Comparison of ENCODE assay signal across 18 cellular contexts in the genomic region with DNA sequence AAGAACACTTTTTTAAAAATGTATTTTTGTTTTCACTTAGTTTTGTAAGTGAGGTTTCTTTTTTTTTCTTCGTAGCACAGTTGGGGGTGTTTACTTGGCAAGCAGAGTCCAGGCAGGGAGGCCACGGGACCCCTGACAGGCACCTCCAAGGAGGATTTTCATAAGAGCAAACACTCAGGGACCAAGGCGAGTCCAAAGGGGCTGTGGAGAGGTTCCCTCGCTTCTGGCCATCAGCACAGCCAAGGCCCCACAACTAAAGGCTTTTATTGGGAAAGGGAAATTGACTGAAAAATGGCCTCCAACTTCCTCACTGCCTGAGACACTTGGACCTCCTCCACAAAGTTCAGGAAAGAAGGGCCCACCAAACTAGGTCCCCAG.
"Had no signal": no experiment of that assay in that cellular context is flagged by ENCODE, and none has a peak within 500 bp of the region (broad histone marks: within the 10 kb centered on the region; RNA-seq: fewer than 3 reads in every experiment).

No MANE protein-coding gene starts in this region.

- H3K9me3 Mint-ChIP-seq: effector memory CD8-positive, alpha-beta T cell; naive thymus-derived CD4-positive, alpha-beta T cell; nephron progenitor cell; type B pancreatic cell had no signal

- H3K27me3 Mint-ChIP-seq: type B pancreatic cell had no signal

- ATAC-seq: gastrocnemius medialis had no signal

- H3K4me3 ChIP-seq: esophagus muscularis mucosa, gastrocnemius medialis, heart right ventricle, right atrium auricular region, sigmoid colon, skin epidermis, suprapubic skin, thyroid gland, uterus had no signal

- H3K36me3 ChIP-seq: esophagus muscularis mucosa, gastrocnemius medialis, neutrophil, right atrium auricular region, sigmoid colon, suprapubic skin, thyroid gland, uterus had no signal

- DNase-seq: gastrocnemius medialis, heart right ventricle, hypothalamus, kidney glomerular epithelial cell, mammary epithelial cell, nephron progenitor cell, sigmoid colon, thyroid gland had no signal

- H3K27ac ChIP-seq: epithelial cell of prostate, esophagus muscularis mucosa, gastrocnemius medialis, heart right ventricle, neutrophil, right atrium auricular region, skin epidermis, suprapubic skin, thyroid gland had no signal

- H3K27ac Mint-ChIP-seq: nephron progenitor cell, type B pancreatic cell had no signal

- H3K27me3 ChIP-seq: esophagus muscularis mucosa, gastrocnemius medialis, heart right ventricle, neutrophil, right atrium auricular region, sigmoid colon, suprapubic skin, thyroid gland, uterus had no signal

- H3K4me3 Mint-ChIP-seq: nephron progenitor cell, type B pancreatic cell had no signal

- H3K4me1 ChIP-seq: suprapubic skin, thyroid gland had no signal
